1 cellular context compared by ENCODE assay signal in the genomic region with DNA sequence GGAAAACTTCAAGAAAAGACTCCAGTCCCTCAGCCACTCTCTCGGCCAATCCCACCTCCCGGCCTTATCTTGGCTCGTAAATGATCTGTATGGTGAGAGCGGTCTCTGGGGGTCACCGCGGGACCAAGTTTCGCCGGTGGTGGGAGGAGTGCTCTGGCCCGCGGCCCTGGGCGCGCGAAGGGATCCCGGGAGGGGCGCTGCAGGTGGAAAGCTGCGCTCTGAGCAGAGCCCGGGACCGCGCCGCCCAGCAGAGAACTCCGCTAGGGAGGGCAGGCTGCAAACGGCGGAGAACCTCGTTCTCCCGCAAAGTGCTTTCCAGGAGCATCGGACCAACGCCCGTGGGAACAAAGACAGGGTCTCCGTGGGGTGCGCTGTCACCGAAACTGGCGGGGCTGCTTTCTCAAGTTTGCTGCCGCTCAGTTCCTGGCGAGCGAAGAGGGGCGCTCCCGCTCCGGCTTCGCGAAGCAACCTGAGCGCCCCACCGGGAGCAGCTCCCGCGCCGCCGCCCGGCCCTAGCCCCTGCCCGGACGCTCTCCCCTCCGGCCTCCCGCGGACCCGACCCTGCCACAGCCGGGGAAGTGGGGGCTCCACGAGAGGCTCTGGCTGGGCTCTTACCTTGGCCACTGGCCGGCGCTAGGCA.
TF ChIP-seq lines count a peak whose summit lies in the region.

No MANE protein-coding gene starts in this region.

TF ChIP-seq in HepG2, 621 proteins besides CTCF, POLR2A, EP300 and RAD21 (continued from another document):
- TF ChIP-seq TFDP2 (CRISPR knock-in tag; IDR thresholded peaks at IDR 0.05), result no peak
- no peak for TF ChIP-seq MTA1 (CRISPR knock-in tag; IDR thresholded peaks at IDR 0.05; ENCODE audit: borderline replicate concordance)
- TF ChIP-seq ZNF512B (CRISPR knock-in tag; IDR thresholded peaks at IDR 0.05; ENCODE audit: borderline replicate concordance), result peak; percentile 49
